Comparison of ENCODE assay signal across 1 cellular context in genomic region chr22:21942939-21943338, GRCh38.
TF ChIP-seq lines count a peak whose summit lies in the region.

No MANE protein-coding gene starts in this region.

TF ChIP-seq in IMR-90, 13 proteins besides CTCF, POLR2A, EP300 and RAD21:
- TF ChIP-seq BHLHE40 (IDR thresholded peaks at IDR 0.05; ENCODE audit: low read depth, low read length) = no peak
- TF ChIP-seq MXI1 (IDR thresholded peaks at IDR 0.05; ENCODE audit: borderline replicate concordance, low read depth, low read length) = no peak
- TF ChIP-seq, protein P1, sequence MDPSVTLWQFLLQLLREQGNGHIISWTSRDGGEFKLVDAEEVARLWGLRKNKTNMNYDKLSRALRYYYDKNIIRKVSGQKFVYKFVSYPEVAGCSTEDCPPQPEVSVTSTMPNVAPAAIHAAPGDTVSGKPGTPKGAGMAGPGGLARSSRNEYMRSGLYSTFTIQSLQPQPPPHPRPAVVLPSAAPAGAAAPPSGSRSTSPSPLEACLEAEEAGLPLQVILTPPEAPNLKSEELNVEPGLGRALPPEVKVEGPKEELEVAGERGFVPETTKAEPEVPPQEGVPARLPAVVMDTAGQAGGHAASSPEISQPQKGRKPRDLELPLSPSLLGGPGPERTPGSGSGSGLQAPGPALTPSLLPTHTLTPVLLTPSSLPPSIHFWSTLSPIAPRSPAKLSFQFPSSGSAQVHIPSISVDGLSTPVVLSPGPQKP (IDR thresholded peaks at IDR 0.05; ENCODE audit: borderline replicate concordance, low read depth, low read length) = no peak
- TF ChIP-seq NFE2L2 (IDR thresholded peaks at IDR 0.05; ENCODE audit: low read depth, low read length) = no peak
- TF ChIP-seq MAZ (IDR thresholded peaks at IDR 0.05; ENCODE audit: borderline replicate concordance, low read depth, low read length) = no peak
- TF ChIP-seq RCOR1 (IDR thresholded peaks at IDR 0.05; ENCODE audit: insufficient replicate concordance, low read length) = no peak
- TF ChIP-seq MAFK (IDR thresholded peaks at IDR 0.05; ENCODE audit: low read depth, low read length) = no peak
- TF ChIP-seq USF2 (IDR thresholded peaks at IDR 0.05; ENCODE audit: low read depth, low read length) = no peak
- no peak for TF ChIP-seq CEBPB (IDR thresholded peaks at IDR 0.05; ENCODE audit: low read depth, low read length)
- TF ChIP-seq CHD1 (IDR thresholded peaks at IDR 0.05; ENCODE audit: low read depth, low read length) = no peak
- no peak for TF ChIP-seq SMC3 (IDR thresholded peaks at IDR 0.05; ENCODE audit: low read depth, low read length)
- no peak for TF ChIP-seq FOS (IDR thresholded peaks at IDR 0.05; ENCODE audit: low read depth, low read length)
- no peak for TF ChIP-seq RFX5 (IDR thresholded peaks at IDR 0.05; ENCODE audit: low read depth, low read length)
